14 cellular contexts compared by ENCODE assay signal in genomic region chr20:49586967-49587587, GRCh38. TPM values are rescaled to one million over a fixed set of nuclear protein-coding genes. Genes with fewer than 3 reads are reported as not detected.
DNase-seq lines count a peak whose midpoint lies in the region; ATAC-seq and TF ChIP-seq lines count a peak whose summit lies in the region.
"Had no signal": no experiment of that assay in that cellular context is flagged by ENCODE, and none has a peak within 500 bp of the region (broad histone marks: within the 10 kb centered on the region; RNA-seq: fewer than 3 reads in every experiment).

No MANE protein-coding gene starts in this region.

- H3K4me1 Mint-ChIP-seq in nephron progenitor cell = peaks cover 38% of the 10 kb centered on the region
- peaks cover 67% of the 10 kb centered on the region for H3K4me1 Mint-ChIP-seq in stimulated activated effector memory CD8-positive, alpha-beta T cell treated with anti-CD3 and anti-CD28 coated beads, Interleukin-12 subunit alpha, Interleukin-12 subunit beta, amount 100 ng/mL, for 72 hours

- peaks cover 0 to 10% of the 10 kb centered on the region in 2 experiments; a peak in 2 of 4 replicates for H3K4me1 ChIP-seq in SK-N-SH (ENCODE audit: control insufficient read depth in 1 of 2, insufficient read depth in 2 of 2, low read depth in 1 of 2, low read length in 1 of 2)

- DNase-seq in AG09319 (ENCODE audit: extremely low read depth, low read depth) (peak; percentile 82), SK-N-SH (no peak), fibroblast of gingiva (ENCODE audit: low read depth) (peak; percentile 77), nephron progenitor cell (no peak), GF-D8 (lab: John Stamatoyannopoulos, UW) (no peak), putamen (ENCODE audit: low spot score) (no peak)
- no peak for DNase-seq in stimulated activated effector memory CD8-positive, alpha-beta T cell treated with anti-CD3 and anti-CD28 coated beads, Interleukin-12 subunit alpha, Interleukin-12 subunit beta, amount 100 ng/mL, for 72 hours (ENCODE audit: low spot score in 2 of 2)
- DNase-seq: activated gamma-delta T cell treated with Interleukin-2 at 50 U/mL for 16 hours, AML-193, head of caudate nucleus, NCI-H2081, NCI-H526 had no signal

- no peaks in the 10 kb centered on the region for H3K27me3 ChIP-seq in SK-N-SH (ENCODE audit: insufficient read depth)

- CTCF ChIA-PET in SK-N-SH (lab: Yijun Ruan, JAX) = interaction anchor here (1.1 to 1.3 kb wide), 2 partner anchors 21 to 24 kb away, joined by 3 read pairs; no protein-coding TSS in a partner anchor

- 70% methylated on average over 13 of the region's 13 CpGs for WGBS in SK-N-SH (ENCODE audit: low lambda C conversion rate)

- peaks cover 10% of the 10 kb centered on the region for H3K9me3 Mint-ChIP-seq in nephron progenitor cell
- H3K9me3 Mint-ChIP-seq in stimulated activated effector memory CD8-positive, alpha-beta T cell treated with anti-CD3 and anti-CD28 coated beads, Interleukin-12 subunit alpha, Interleukin-12 subunit beta, amount 100 ng/mL, for 72 hours = peaks cover 10% of the 10 kb centered on the region

- no peaks in the 10 kb centered on the region for H3K36me3 ChIP-seq in SK-N-SH (replicated peaks in 1 of 2; ENCODE audit: control insufficient read depth in 1 of 2, insufficient read depth in 2 of 2, low read length in 1 of 2)

- no peak overlapping the region for H3K4me2 ChIP-seq in SK-N-SH

- POLR2A ChIA-PET in SK-N-SH (lab: Yijun Ruan, JAX) = no interaction called here

- H3K4me3 ChIP-seq in SK-N-SH (ENCODE audit: low read depth in 2 of 2, low read length in 1 of 2) = no peak overlapping the region

- no peak for ATAC-seq in GM21737 (IDR thresholded peaks at IDR 0.05; ENCODE audit: unreplicated experiment)
- no peak for ATAC-seq in stimulated activated effector memory CD8-positive, alpha-beta T cell treated with anti-CD3 and anti-CD28 coated beads, Interleukin-12 subunit alpha, Interleukin-12 subunit beta, amount 100 ng/mL, for 72 hours

- peaks cover 20% of the 10 kb centered on the region for H3K27me3 Mint-ChIP-seq in nephron progenitor cell (ENCODE audit: low read depth, poor library complexity)

- peak overlapping the region; percentile 35 for H3K27ac Mint-ChIP-seq in nephron progenitor cell
- no peak overlapping the region for H3K27ac Mint-ChIP-seq in stimulated activated effector memory CD8-positive, alpha-beta T cell treated with anti-CD3 and anti-CD28 coated beads, Interleukin-12 subunit alpha, Interleukin-12 subunit beta, amount 100 ng/mL, for 72 hours

- no peaks in the 10 kb centered on the region for H3K79me2 ChIP-seq in SK-N-SH (ENCODE audit: insufficient read depth)

- TF ChIP-seq EP300 in SK-N-SH (IDR thresholded peaks at IDR 0.05; ENCODE audit: borderline replicate concordance in 1 of 2, low read depth in 1 of 2, low read length in 1 of 2) = no peak

- no peak overlapping the region for H2AFZ ChIP-seq in SK-N-SH (ENCODE audit: low read depth)

- H3K27ac ChIP-seq in SK-N-SH (ENCODE audit: low read depth in 2 of 2, low read length in 1 of 2) = peak overlapping the region in 1 of 2 experiments; percentile 19; a peak in 1 of 4 replicates
- H3K27ac ChIP-seq: VCaP had no signal

- peaks cover 4% of the 10 kb centered on the region for H3F3A ChIP-seq in SK-N-SH (replicated peaks; ENCODE audit: insufficient read depth)

- H4K20me1 ChIP-seq in SK-N-SH (ENCODE audit: insufficient read depth) = no peaks in the 10 kb centered on the region

- no peaks in the 10 kb centered on the region for H3K9me2 ChIP-seq in SK-N-SH

- H3K9me3 ChIP-seq in SK-N-SH = no peaks in the 10 kb centered on the region

- no peak for TF ChIP-seq RAD21 in SK-N-SH (IDR thresholded peaks at IDR 0.05; ENCODE audit: low read length)

- no peak overlapping the region for H3K9ac ChIP-seq in SK-N-SH

- TF ChIP-seq CTCF in AG09319 (IDR thresholded peaks at IDR 0.05; ENCODE audit: low read depth, low read length) = no peak
- TF ChIP-seq CTCF in SK-N-SH (IDR thresholded peaks at IDR 0.05) = no peak
- TF ChIP-seq CTCF in nephron progenitor cell (IDR thresholded peaks at IDR 0.05) = no peak

- H3K36me3 Mint-ChIP-seq in nephron progenitor cell (ENCODE audit: low read depth) = no peaks in the 10 kb centered on the region
- H3K36me3 Mint-ChIP-seq in stimulated activated effector memory CD8-positive, alpha-beta T cell treated with anti-CD3 and anti-CD28 coated beads, Interleukin-12 subunit alpha, Interleukin-12 subunit beta, amount 100 ng/mL, for 72 hours = peaks cover 34% of the 10 kb centered on the region

- no peak overlapping the region for H3K4me3 Mint-ChIP-seq in nephron progenitor cell
- no peak overlapping the region for H3K4me3 Mint-ChIP-seq in stimulated activated effector memory CD8-positive, alpha-beta T cell treated with anti-CD3 and anti-CD28 coated beads, Interleukin-12 subunit alpha, Interleukin-12 subunit beta, amount 100 ng/mL, for 72 hours

TF ChIP-seq in SK-N-SH, 30 proteins besides CTCF, POLR2A, EP300 and RAD21 (continues in another document):
- TF ChIP-seq SIN3A (IDR thresholded peaks at IDR 0.05; ENCODE audit: borderline replicate concordance, low read depth, low read length) (no peak), TAF1 (IDR thresholded peaks at IDR 0.05; ENCODE audit: borderline replicate concordance, low read depth, low read length) (no peak), PBX3 (IDR thresholded peaks at IDR 0.05) (peak; percentile 38; the same call in 1 of the 2 replicates), MXI1 (IDR thresholded peaks at IDR 0.05; ENCODE audit: low read depth, low read length) (no peak), POLR2AphosphoS5 (IDR thresholded peaks at IDR 0.05; ENCODE audit: low read depth, low read length) (peak; percentile 25; the same call in 1 of the 2 replicates), ZBTB33 (IDR thresholded peaks at IDR 0.05; ENCODE audit: borderline replicate concordance, low read depth) (no peak), GATA2 (CRISPR knock-in tag; IDR thresholded peaks at IDR 0.05) (no peak), REST (IDR thresholded peaks at IDR 0.05; ENCODE audit: low read depth, low read length) (no peak), USF2 (IDR thresholded peaks at IDR 0.05; ENCODE audit: borderline replicate concordance, low read depth, low read length) (no peak), EZH2phosphoT487 (IDR thresholded peaks at IDR 0.05; ENCODE audit: borderline replicate concordance, low read depth) (no peak), RFX5 (IDR thresholded peaks at IDR 0.05; ENCODE audit: low read length) (no peak)

RNA-seq across cellular contexts. Expression of gene PTGIS, which starts 19.1 kb away (rescaled TPM):
- 0.67 and 1.0 TPM in 2 replicates for polyA plus RNA-seq in SK-N-SH (2012; rRNA removed)
- polyA plus RNA-seq in SK-N-SH (2012; cell fraction: cytosol; rRNA removed) = 0.45 and 0.52 TPM in 2 replicates
- 0.49 and 0.54 TPM in 2 replicates for polyA plus RNA-seq in SK-N-SH (2012; cell fraction: nucleus; rRNA removed)

Comparison
In these comparisons a context has a peak if more than half of its experiments do, and no peak if none do; other contexts are left out.
1. DNase-seq: peak in AG09319 (single experiment) and fibroblast of gingiva (single experiment); none in SK-N-SH (single experiment), nephron progenitor cell (single experiment), GF-D8 (single experiment), stimulated activated effector memory CD8-positive, alpha-beta T cell treated with anti-CD3 and anti-CD28 coated beads, Interleukin-12 subunit alpha, Interleukin-12 subunit beta, amount 100 ng/mL, for 72 hours (0 of 2) and putamen (single experiment).